In the genomic region with DNA sequence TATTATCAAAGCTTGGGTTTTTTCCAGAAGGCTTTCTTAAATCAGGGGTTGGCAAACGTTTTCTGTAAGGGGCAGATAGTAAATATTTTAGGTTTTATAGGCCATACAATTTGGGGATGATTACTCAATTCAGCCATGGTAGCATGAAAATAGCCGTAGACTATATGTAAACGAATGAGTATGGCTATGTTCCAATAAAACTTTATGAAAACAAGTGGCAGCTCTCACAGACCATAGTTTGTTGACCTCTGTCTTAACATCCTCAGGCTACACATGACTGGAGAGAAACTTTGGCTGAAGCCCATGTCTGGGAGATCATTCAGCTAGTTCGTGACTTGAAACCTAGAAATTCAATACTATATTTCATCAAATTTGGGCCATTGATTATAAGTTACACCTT, we compare ENCODE assay signal across 18 cellular contexts. TPM values are rescaled to one million over a fixed set of nuclear protein-coding genes. Genes with fewer than 3 reads are reported as not detected.
DNase-seq lines count a peak whose midpoint lies in the region; ATAC-seq and TF ChIP-seq lines count a peak whose summit lies in the region.
"Had no signal": no experiment of that assay in that cellular context is flagged by ENCODE, and none has a peak within 500 bp of the region (broad histone marks: within the 10 kb centered on the region; RNA-seq: fewer than 3 reads in every experiment).

No MANE protein-coding gene starts in this region.

- H3K27me3 ChIP-seq in GM23338 (ENCODE audit: insufficient read depth) (no peaks in the 10 kb centered on the region), sigmoid colon (no peaks in the 10 kb centered on the region), BE2C (no peaks in the 10 kb centered on the region)
- H3K27me3 ChIP-seq: adrenal gland had no signal

- H3K9me3 Mint-ChIP-seq in GM23338 = peaks cover 3% of the 10 kb centered on the region; the same call in 1 of the 3 replicates
- H3K9me3 Mint-ChIP-seq in activated T-helper 2 cell treated with anti-CD3 and anti-CD28 coated beads, Interferon-gamma antibody, Interleukin-2, Interleukin-4, amounts not matched to agents 10 μg/mL and 5 μg/mL and 100 μg/mL, durations not matched to agents 14 hours and 24 hours and 36 hours = peaks cover 10% of the 10 kb centered on the region

- H3K4me3 Mint-ChIP-seq in GM23338 = no peak overlapping the region
- no peak overlapping the region for H3K4me3 Mint-ChIP-seq in activated T-helper 2 cell treated with anti-CD3 and anti-CD28 coated beads, Interferon-gamma antibody, Interleukin-2, Interleukin-4, amounts not matched to agents 10 μg/mL and 5 μg/mL and 100 μg/mL, durations not matched to agents 14 hours and 24 hours and 36 hours (ENCODE audit: low read depth)

- H4K20me1 ChIP-seq in GM23338 (replicated peaks; ENCODE audit: insufficient read depth) = peaks cover 55% of the 10 kb centered on the region

- WGBS in sigmoid colon, 2 donors = 61 to 80% methylated on average over 4 of the region's 4 CpGs

- peaks cover 5% of the 10 kb centered on the region for H3K27me3 Mint-ChIP-seq in GM23338 (ENCODE audit: insufficient read depth, low read depth, poor library complexity)
- H3K27me3 Mint-ChIP-seq in activated T-helper 2 cell treated with anti-CD3 and anti-CD28 coated beads, Interferon-gamma antibody, Interleukin-2, Interleukin-4, amounts not matched to agents 10 μg/mL and 5 μg/mL and 100 μg/mL, durations not matched to agents 14 hours and 24 hours and 36 hours (ENCODE audit: low read depth) = no peaks in the 10 kb centered on the region
- H3K27me3 Mint-ChIP-seq: CD4-positive, CD25-positive, alpha-beta regulatory T cell had no signal

- peaks cover 16% of the 10 kb centered on the region for H3F3A ChIP-seq in GM23338 (replicated peaks; ENCODE audit: low read depth)

- H3K36me3 ChIP-seq in GM23338 (ENCODE audit: insufficient read depth) = peaks cover 26% of the 10 kb centered on the region
- H3K36me3 ChIP-seq in sigmoid colon = no peaks in the 10 kb centered on the region
- no peaks in the 10 kb centered on the region for H3K36me3 ChIP-seq in BE2C

- H3K9me3 ChIP-seq in sigmoid colon = no peaks in the 10 kb centered on the region
- no peaks in the 10 kb centered on the region for H3K9me3 ChIP-seq in BE2C
- H3K9me3 ChIP-seq: adrenal gland had no signal

- no peaks in the 10 kb centered on the region for H3K9me2 ChIP-seq in GM23338 (ENCODE audit: insufficient read depth)

- H3K27ac Mint-ChIP-seq in GM23338 = peak overlapping the region; percentile 82
- H3K27ac Mint-ChIP-seq in activated T-helper 2 cell treated with anti-CD3 and anti-CD28 coated beads, Interferon-gamma antibody, Interleukin-2, Interleukin-4, amounts not matched to agents 10 μg/mL and 5 μg/mL and 100 μg/mL, durations not matched to agents 14 hours and 24 hours and 36 hours = peak overlapping the region; percentile 26

- H3K4me2 ChIP-seq in GM23338 = no peak overlapping the region

- H3K4me3 ChIP-seq in GM23338 (no peak overlapping the region), fibroblast of villous mesenchyme (ENCODE audit: low read depth, low read length) (no peak overlapping the region), sigmoid colon (no peak overlapping the region), BE2C (ENCODE audit: low read depth, low read length) (no peak overlapping the region)
- H3K4me3 ChIP-seq: adrenal gland had no signal

- H2AFZ ChIP-seq in GM23338 = no peak overlapping the region

- DNase-seq in GM23338 (ENCODE audit: low spot score) (no peak), fibroblast of villous mesenchyme (ENCODE audit: low read depth) (peak; percentile 37), sigmoid colon (no peak), SKM-1 (lab: John Stamatoyannopoulos, UW; ENCODE audit: unreplicated experiment) (no peak), BE2C (no peak)
- DNase-seq in activated T-helper 2 cell treated with anti-CD3 and anti-CD28 coated beads, Interferon-gamma antibody, Interleukin-2, Interleukin-4, amounts not matched to agents 10 μg/mL and 5 μg/mL and 100 μg/mL, durations not matched to agents 14 hours and 24 hours and 36 hours (ENCODE audit: low spot score) = no peak
- DNase-seq: activated CD4-positive, alpha-beta T cell treated with anti-CD3 and anti-CD28 coated beads for 48 hours; activated effector memory CD4-positive, alpha-beta T cell treated with Interleukin-2 at 50 U/mL for 16 hours; caudate nucleus; CD4-positive, CD25-positive, alpha-beta regulatory T cell; DMS 273 treated with DMSO at 0.1 percent for 48 hours; NCI-H187; NCI-H226; SIG-M5; T-helper 1 cell had no signal

- ATAC-seq in GM23338 = no peak
- ATAC-seq in HG02571 (IDR thresholded peaks at IDR 0.05; ENCODE audit: unreplicated experiment) = no peak
- ATAC-seq in GM21526 (IDR thresholded peaks at IDR 0.05; ENCODE audit: low FRiP score, unreplicated experiment) = no peak

- TF ChIP-seq CTCF in GM23338 (conservative IDR thresholded peaks at IDR 0.05; ENCODE audit: low read depth in 2 of 2) (no peak), fibroblast of villous mesenchyme (IDR thresholded peaks at IDR 0.05; ENCODE audit: insufficient read depth, low read depth, low read length) (no peak), sigmoid colon (IDR thresholded peaks at IDR 0.05) (no peak), BE2C (IDR thresholded peaks at IDR 0.05; ENCODE audit: low read depth, low read length) (no peak)

- H3K4me1 ChIP-seq in GM23338 (ENCODE audit: insufficient read depth) = peaks cover 35% of the 10 kb centered on the region
- peaks cover 0 to 43% (median 25%) of the 10 kb centered on the region in 4 donors for H3K4me1 ChIP-seq in sigmoid colon
- H3K4me1 ChIP-seq in BE2C = no peaks in the 10 kb centered on the region

- H3K27ac ChIP-seq in GM23338 (ENCODE audit: low read depth) = peak overlapping the region; percentile 71; the same call in 1 of the 2 replicates
- H3K27ac ChIP-seq in sigmoid colon = peak overlapping the region in 3 of 4 donors; percentile 21 to 52 (median 24)
- H3K27ac ChIP-seq: adrenal gland had no signal

- no peak for TF ChIP-seq EP300 in sigmoid colon (IDR thresholded peaks at IDR 0.05)

- TF ChIP-seq POLR2A in sigmoid colon (IDR thresholded peaks at IDR 0.05) = no peak

- peaks cover 66% of the 10 kb centered on the region for H3K4me1 Mint-ChIP-seq in GM23338
- peaks cover 25% of the 10 kb centered on the region for H3K4me1 Mint-ChIP-seq in activated T-helper 2 cell treated with anti-CD3 and anti-CD28 coated beads, Interferon-gamma antibody, Interleukin-2, Interleukin-4, amounts not matched to agents 10 μg/mL and 5 μg/mL and 100 μg/mL, durations not matched to agents 14 hours and 24 hours and 36 hours (ENCODE audit: low read depth)

- H3K36me3 Mint-ChIP-seq in GM23338 (ENCODE audit: low read depth) = peaks cover 85% of the 10 kb centered on the region
- H3K36me3 Mint-ChIP-seq in activated T-helper 2 cell treated with anti-CD3 and anti-CD28 coated beads, Interferon-gamma antibody, Interleukin-2, Interleukin-4, amounts not matched to agents 10 μg/mL and 5 μg/mL and 100 μg/mL, durations not matched to agents 14 hours and 24 hours and 36 hours (ENCODE audit: low read depth) = peaks cover 78% of the 10 kb centered on the region

- H3K79me2 ChIP-seq in GM23338 (replicated peaks; ENCODE audit: insufficient read depth) = peaks cover 100% of the 10 kb centered on the region

- intact Hi-C loops in activated T-helper 2 cell treated with anti-CD3 and anti-CD28 coated beads, Interferon-gamma antibody, Interleukin-2, Interleukin-4, amounts not matched to agents 10 μg/mL and 5 μg/mL and 100 μg/mL, durations not matched to agents 14 hours and 24 hours and 36 hours (cut with micrococcal nuclease) = no loop called here
- intact Hi-C loops in sigmoid colon (cut with DNase I) = no loop called here

TF ChIP-seq in GM23338, 12 proteins besides CTCF, POLR2A, EP300 and RAD21 (continues in another document):
- TF ChIP-seq EZH2 (IDR thresholded peaks at IDR 0.05; ENCODE audit: low read depth, unreplicated experiment) = no peak

RNA-seq across cellular contexts. Expression of a gene that starts 30.2 kb away (rescaled TPM):
- 742 and 744 TPM in 2 replicates for total RNA-seq in GM23338 (2014; rRNA removed; shearing (Covaris generic))
- polyA plus RNA-seq in GM23338 (2016; fragmentation: Nextera tagmentation; extraction: Ambion mirVana) (906 and 943 TPM in 2 replicates), sigmoid colon (100 to 1,000 TPM; 195 to 809 (median 459) TPM)
- total RNA-seq in activated T-helper 2 cell treated with anti-CD3 and anti-CD28 coated beads, Interferon-gamma antibody, Interleukin-2, Interleukin-4, amounts not matched to agents 10 μg/mL and 5 μg/mL and 100 μg/mL, durations not matched to agents 14 hours and 24 hours and 36 hours = 90.8 and 91.2 TPM in 2 replicates
- total RNA-seq in fibroblast of villous mesenchyme (148 and 221 TPM in 2 replicates), sigmoid colon (100 to 1,000 TPM; 132 to 196 (median 149) TPM)
- 13.0 TPM for polyA plus RNA-seq in BE2C (2012; ENCODE audit: insufficient read depth, insufficient read length, low read depth)
